9 cellular contexts compared by ENCODE assay signal in the genomic region with DNA sequence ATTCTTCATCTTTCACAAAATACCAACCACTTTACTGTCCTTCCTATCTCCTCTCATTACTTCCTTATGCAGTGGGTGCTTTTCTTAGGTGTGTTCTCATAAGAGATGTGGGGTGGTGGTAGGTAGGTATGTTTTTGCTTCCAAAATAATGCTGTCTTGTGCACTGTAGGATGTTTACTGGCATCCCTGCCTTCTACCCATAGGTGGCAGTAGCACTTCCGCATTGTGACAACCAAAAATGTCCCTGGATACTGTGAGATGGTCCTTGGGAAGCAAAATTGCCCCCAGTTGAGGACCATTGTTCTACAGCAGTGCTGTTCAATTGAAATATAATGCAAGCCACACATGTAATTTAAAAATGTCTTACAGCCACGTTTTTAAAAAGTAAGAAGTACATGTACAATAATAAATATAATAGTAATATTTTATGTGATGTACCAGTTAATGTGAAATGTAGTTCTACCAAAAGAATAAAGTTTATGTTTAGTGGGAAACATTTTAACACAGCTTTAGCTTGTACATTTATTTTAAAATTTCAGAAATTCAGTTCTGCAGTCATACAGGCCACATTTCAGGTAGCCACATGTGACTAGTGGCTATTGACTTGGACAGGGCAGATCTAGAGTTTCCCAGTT.
DNase-seq lines count a peak whose midpoint lies in the region; ATAC-seq and TF ChIP-seq lines count a peak whose summit lies in the region.
"Had no signal": no experiment of that assay in that cellular context is flagged by ENCODE, and none has a peak within 500 bp of the region (broad histone marks: within the 10 kb centered on the region; RNA-seq: fewer than 3 reads in every experiment).

No MANE protein-coding gene starts in this region.

- no peak overlapping the region for H3K27ac ChIP-seq in thoracic aorta
- H3K27ac ChIP-seq: SJSA1 had no signal

- no peaks in the 10 kb centered on the region for H3K36me3 ChIP-seq in GM06990 (ENCODE audit: control insufficient read depth, insufficient read depth, low read length)
- H3K36me3 ChIP-seq in thoracic aorta: peaks cover 4% of the 10 kb centered on the region
- H3K36me3 ChIP-seq: SJSA1 had no signal

- CTCF ChIA-PET in activated naive CD4-positive, alpha-beta T cell treated with anti-CD3 and anti-CD28 coated beads for 36 hours (lab: Charles Lee): interaction anchor here (0.7 to 1.6 kb wide), 4 partner anchors 24 to 334 kb away, joined by 3 to 4 read pairs (median 3); no protein-coding TSS in a partner anchor

- ATAC-seq in thoracic aorta (ENCODE audit: insufficient number of reproducible peaks, low FRiP score, low read depth) (no peak), sciatic nerve (no peak)

- H3K4me3 ChIP-seq in GM06990 (replicated peaks; ENCODE audit: low read depth, low read length): no peak overlapping the region
- no peak overlapping the region for H3K4me3 ChIP-seq in thoracic aorta
- H3K4me3 ChIP-seq: SJSA1 had no signal

- no peaks in the 10 kb centered on the region for H3K4me1 ChIP-seq in thoracic aorta (ENCODE audit: control insufficient read depth in 1 of 2, low read depth in 2 of 2)
- H3K4me1 ChIP-seq: SJSA1 had no signal

- H3K9me3 Mint-ChIP-seq in activated naive CD4-positive, alpha-beta T cell treated with anti-CD3 and anti-CD28 coated beads for 36 hours: no peaks in the 10 kb centered on the region

- peaks cover 2% of the 10 kb centered on the region for H3K36me3 Mint-ChIP-seq in activated naive CD4-positive, alpha-beta T cell treated with anti-CD3 and anti-CD28 coated beads for 36 hours (ENCODE audit: low read depth)

- H3K9me3 ChIP-seq in thoracic aorta: no peaks in the 10 kb centered on the region
- H3K9me3 ChIP-seq: SJSA1 had no signal

- TF ChIP-seq CTCF in GM06990 (IDR thresholded peaks at IDR 0.05; ENCODE audit: insufficient read depth, low read length, poor library complexity, severe bottlenecking) (peak; percentile 85), thoracic aorta (IDR thresholded peaks at IDR 0.05) (peak; percentile 63)

- H3K27me3 ChIP-seq in GM06990 (replicated peaks; ENCODE audit: control insufficient read depth, insufficient read depth, low read length): no peaks in the 10 kb centered on the region
- no peaks in the 10 kb centered on the region for H3K27me3 ChIP-seq in thoracic aorta (replicated peaks; ENCODE audit: insufficient read depth)
- H3K27me3 ChIP-seq: SJSA1 had no signal

- DNase-seq in AG20443 (ENCODE audit: low spot score): peak; percentile 52
- DNase-seq in GM06990 (ENCODE audit: extremely low read depth, insufficient read length): peak; percentile 3
- DNase-seq in M059J (ENCODE audit: low read depth): peak; percentile 9
- peak; percentile 33 for DNase-seq in activated naive CD4-positive, alpha-beta T cell treated with anti-CD3 and anti-CD28 coated beads for 36 hours
- DNase-seq in iPS-NIHi11 (ENCODE audit: low spot score): peak; percentile 59
- DNase-seq in thoracic aorta (ENCODE audit: low spot score): no peak
- DNase-seq in sciatic nerve (ENCODE audit: low spot score): no peak
- no peak for DNase-seq in effector CD4-positive, alpha-beta T cell

- no peaks in the 10 kb centered on the region for H3K4me1 Mint-ChIP-seq in activated naive CD4-positive, alpha-beta T cell treated with anti-CD3 and anti-CD28 coated beads for 36 hours (ENCODE audit: low read depth)

- intact Hi-C loops in activated naive CD4-positive, alpha-beta T cell treated with anti-CD3 and anti-CD28 coated beads for 36 hours (cut with micrococcal nuclease): loop anchor here (10.0 kb wide), 1 partner anchor 147 kb away; no protein-coding TSS in a partner anchor
- intact Hi-C loops in sciatic nerve (cut with DNase I): no loop called here

- H3K27ac Mint-ChIP-seq in activated naive CD4-positive, alpha-beta T cell treated with anti-CD3 and anti-CD28 coated beads for 36 hours: no peak overlapping the region

- H3K4me3 Mint-ChIP-seq in activated naive CD4-positive, alpha-beta T cell treated with anti-CD3 and anti-CD28 coated beads for 36 hours: no peak overlapping the region

- H3K27me3 Mint-ChIP-seq in activated naive CD4-positive, alpha-beta T cell treated with anti-CD3 and anti-CD28 coated beads for 36 hours (ENCODE audit: low read depth): no peaks in the 10 kb centered on the region

Comparison
In these comparisons a context has a peak if more than half of its experiments do, and no peak if none do; other contexts are left out.
1. DNase-seq: peak in AG20443 (single experiment), GM06990 (single experiment), M059J (single experiment), activated naive CD4-positive, alpha-beta T cell treated with anti-CD3 and anti-CD28 coated beads for 36 hours (single experiment) and iPS-NIHi11 (single experiment); none in thoracic aorta (single experiment), sciatic nerve (single experiment) and effector CD4-positive, alpha-beta T cell (single experiment).